9 cellular contexts compared by ENCODE assay signal in the genomic region with DNA sequence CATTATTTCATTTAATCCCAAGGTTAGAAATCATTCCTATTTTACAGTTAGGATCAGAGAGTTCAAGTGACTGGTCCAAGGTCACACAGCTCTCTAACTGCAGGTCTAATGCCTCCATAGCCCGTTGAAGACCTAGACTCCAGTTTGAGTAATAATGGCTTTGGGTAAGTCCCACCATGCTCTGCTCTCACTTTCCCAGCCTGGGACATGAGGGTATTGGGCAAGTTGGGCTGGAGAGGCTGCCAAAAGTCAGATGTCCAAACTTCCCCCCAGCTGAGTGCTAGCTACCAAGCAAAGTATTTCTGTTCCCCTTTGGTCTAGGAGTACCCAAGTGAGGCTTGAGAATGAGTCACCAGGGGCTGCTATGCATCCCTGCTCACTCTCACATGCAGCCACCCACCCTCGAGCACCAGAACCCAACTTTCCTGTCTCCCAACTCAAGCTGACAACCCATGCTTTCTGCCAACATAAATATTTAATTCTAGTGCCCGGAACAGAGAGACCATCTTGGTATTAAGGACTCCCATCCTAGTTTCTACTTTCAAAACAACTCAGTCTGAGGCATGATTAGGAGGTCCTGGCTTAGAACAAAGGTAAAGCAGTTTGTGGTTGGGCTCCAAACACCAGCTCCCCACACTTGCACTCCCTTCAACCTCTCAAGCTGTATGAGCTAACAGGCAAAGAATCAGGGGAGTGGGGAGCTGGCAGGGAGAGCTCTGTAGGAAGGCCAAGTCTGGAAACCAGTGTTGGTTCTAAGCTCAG.
DNase-seq lines count a peak whose midpoint lies in the region; FAIRE-seq and TF ChIP-seq lines count a peak whose summit lies in the region.
"Had no signal": no experiment of that assay in that cellular context is flagged by ENCODE, and none has a peak within 500 bp of the region (broad histone marks: within the 10 kb centered on the region; RNA-seq: fewer than 3 reads in every experiment).

No MANE protein-coding gene starts in this region.

- H3K79me2 ChIP-seq in GM23248 (ENCODE audit: insufficient read depth): no peaks in the 10 kb centered on the region

- H3K9me2 ChIP-seq in GM23248 (ENCODE audit: insufficient read depth): no peaks in the 10 kb centered on the region

- no peaks in the 10 kb centered on the region for H3K36me3 ChIP-seq in GM23248 (ENCODE audit: low read depth)
- no peaks in the 10 kb centered on the region for H3K36me3 ChIP-seq in kidney (ENCODE audit: control insufficient read depth in 1 of 2, insufficient read depth in 2 of 2, low read length in 2 of 2)
- H3K36me3 ChIP-seq: cardiac muscle cell had no signal

- H3K9me3 ChIP-seq in GM23248 (ENCODE audit: low read depth): no peaks in the 10 kb centered on the region
- no peaks in the 10 kb centered on the region for H3K9me3 ChIP-seq in kidney (ENCODE audit: control insufficient read depth in 1 of 2, low read length in 2 of 2)

- no peaks in the 10 kb centered on the region for H4K20me1 ChIP-seq in GM23248 (ENCODE audit: insufficient read depth)

- DNase-seq in GM12865 (ENCODE audit: low read depth) (peak; percentile 55), GM23248 (peak; percentile 50), Kasumi-1 (lab: John Stamatoyannopoulos, UW) (peak; percentile 79 to 80), kidney (peak; percentile 75), DMS153 (lab: John Stamatoyannopoulos, UW) (no peak), NCI-H1417 (lab: John Stamatoyannopoulos, UW) (no peak), lower leg skin (ENCODE audit: low spot score in 2 of 2) (no peak)
- no peak for DNase-seq in activated CD4-positive, alpha-beta T cell treated with anti-CD3 and anti-CD28 coated beads for 4 hours

- TF ChIP-seq POLR2A in lower leg skin (IDR thresholded peaks at IDR 0.05): no peak

- 71 to 83% methylated on average over 3 of the region's 3 CpGs for WGBS in GM23248 (ENCODE audit: low coverage in 1 of 2, low lambda C conversion rate in 2 of 2, missing lambda C conversion rate in 2 of 2), 2 experiments
- WGBS in lower leg skin, 2 donors: 52 to 56% methylated on average over 3 of the region's 3 CpGs

- H2AFZ ChIP-seq in GM23248: no peak overlapping the region

- H3K4me3 ChIP-seq in GM12865 (ENCODE audit: low read depth, low read length) (no peak overlapping the region), GM23248 (no peak overlapping the region), kidney (ENCODE audit: low read length in 2 of 2) (no peak overlapping the region), lower leg skin (ENCODE audit: low read depth, poor library complexity, severe bottlenecking) (no peak overlapping the region)
- H3K4me3 ChIP-seq: cardiac muscle cell had no signal

- H3K4me2 ChIP-seq in GM23248 (ENCODE audit: unreplicated experiment): no peak overlapping the region

- H3K9ac ChIP-seq in GM23248 (no peak overlapping the region), kidney (ENCODE audit: low read length in 2 of 2) (no peak overlapping the region)

- intact Hi-C loops in kidney (cut with DNase I): no loop called here
- intact Hi-C loops in lower leg skin (cut with DNase I; ENCODE audit: low total_unique reads): no loop called here

- TF ChIP-seq CTCF in GM12865 (IDR thresholded peaks at IDR 0.05; ENCODE audit: insufficient read depth, low read depth, low read length, missing control alignments): no peak
- no peak for TF ChIP-seq CTCF in kidney (IDR thresholded peaks at IDR 0.05; ENCODE audit: borderline replicate concordance, extremely low read depth, insufficient read depth)
- no peak for TF ChIP-seq CTCF in lower leg skin (IDR thresholded peaks at IDR 0.05)

- H3K4me1 ChIP-seq in GM23248 (ENCODE audit: insufficient read depth) (peaks cover 7% of the 10 kb centered on the region), kidney (ENCODE audit: control insufficient read depth in 1 of 2, insufficient read depth in 1 of 2, low read depth in 1 of 2, low read length in 2 of 2) (no peaks in the 10 kb centered on the region)

- peaks cover 9% of the 10 kb centered on the region; the same call in 1 of the 2 replicates for H3F3A ChIP-seq in GM23248 (ENCODE audit: insufficient read depth)

- H3K27ac ChIP-seq in GM23248: no peak overlapping the region
- H3K27ac ChIP-seq in kidney (ENCODE audit: low read depth in 2 of 2, low read length in 2 of 2): no peak overlapping the region
- H3K27ac ChIP-seq: cardiac muscle cell had no signal

- no peaks in the 10 kb centered on the region for H3K27me3 ChIP-seq in GM23248 (replicated peaks; ENCODE audit: insufficient read depth)
- H3K27me3 ChIP-seq: cardiac muscle cell had no signal

- no peak for FAIRE-seq in kidney (lab: Jason Lieb, UNC)

- in situ Hi-C loops in GM23248 (cut with MboI): no loop called here

Comparison
In these comparisons a context has a peak if more than half of its experiments do, and no peak if none do; other contexts are left out.
1. DNase-seq: peak in GM12865 (single experiment), GM23248 (single experiment), Kasumi-1 (2 of 2) and kidney (single experiment); none in activated CD4-positive, alpha-beta T cell treated with anti-CD3 and anti-CD28 coated beads for 4 hours (0 of 2), DMS153 (single experiment), NCI-H1417 (0 of 3) and lower leg skin (0 of 2).